ENCODE assay signal across 22 cellular contexts in the genomic region with DNA sequence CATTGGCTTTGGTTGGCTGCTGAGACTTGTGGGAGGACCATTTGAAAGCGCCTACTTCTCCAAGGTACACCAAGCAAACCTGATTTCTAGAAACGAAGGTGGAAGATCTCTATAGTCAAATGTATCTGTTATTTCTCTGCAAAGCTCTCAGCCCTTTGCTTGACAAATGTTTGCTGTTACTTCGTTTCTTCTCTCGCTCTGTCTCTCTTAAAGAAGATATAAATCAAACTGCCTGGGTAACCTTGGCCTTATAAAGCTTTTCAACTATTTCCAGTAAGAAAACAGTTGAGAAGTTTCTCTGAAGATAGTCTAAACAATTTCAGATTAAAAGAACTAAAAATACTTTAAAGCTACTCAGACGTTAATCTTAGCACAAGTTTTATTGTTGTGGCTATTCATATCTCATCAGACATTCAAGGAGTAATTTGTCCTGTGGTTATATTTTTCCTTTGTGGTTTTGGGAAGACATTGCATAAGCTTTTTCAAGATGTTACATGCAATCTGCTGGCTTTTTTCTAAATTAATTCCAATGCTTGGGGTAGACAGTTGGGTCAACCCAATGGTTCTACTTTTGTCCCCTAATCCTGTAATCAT. TPM values are rescaled to one million over a fixed set of nuclear protein-coding genes. Genes with fewer than 3 reads are reported as not detected.
DNase-seq lines count a peak whose midpoint lies in the region; ATAC-seq and TF ChIP-seq lines count a peak whose summit lies in the region.
"Had no signal": no experiment of that assay in that cellular context is flagged by ENCODE, and none has a peak within 500 bp of the region (broad histone marks: within the 10 kb centered on the region; RNA-seq: fewer than 3 reads in every experiment).

No MANE protein-coding gene starts in this region.

- TF ChIP-seq EP300 in sigmoid colon (IDR thresholded peaks at IDR 0.05) = no peak

- peaks cover 39% of the 10 kb centered on the region for H3K4me1 Mint-ChIP-seq in activated T-helper 1 cell treated with anti-CD3 and anti-CD28 coated beads, Interleukin-12 subunit alpha, Interleukin-12 subunit beta, Interleukin-2, Interleukin-4 antibody, amounts not matched to agents 30 ng/mL and 10 ng/mL and 1 ng/mL, durations not matched to agents 14 hours and 24 hours and 36 hours (ENCODE audit: low read depth)

- ATAC-seq in HG02678 (IDR thresholded peaks at IDR 0.05; ENCODE audit: unreplicated experiment) (no peak), HG03571 (IDR thresholded peaks at IDR 0.05; ENCODE audit: unreplicated experiment) (no peak)
- ATAC-seq: GM23338, left ventricle myocardium superior, right lobe of liver had no signal

- H3K27ac ChIP-seq in sigmoid colon (peak overlapping the region in 3 of 4 donors; percentile 63 to 96 (median 93)), spleen (no peak overlapping the region)
- H3K27ac ChIP-seq: C4-2B, right lobe of liver had no signal

- H3K27me3 Mint-ChIP-seq in activated T-helper 1 cell treated with anti-CD3 and anti-CD28 coated beads, Interleukin-12 subunit alpha, Interleukin-12 subunit beta, Interleukin-2, Interleukin-4 antibody, amounts not matched to agents 30 ng/mL and 10 ng/mL and 1 ng/mL, durations not matched to agents 14 hours and 24 hours and 36 hours (ENCODE audit: insufficient read depth) = peaks cover 37% of the 10 kb centered on the region

- H3K9me3 Mint-ChIP-seq in activated T-helper 1 cell treated with anti-CD3 and anti-CD28 coated beads, Interleukin-12 subunit alpha, Interleukin-12 subunit beta, Interleukin-2, Interleukin-4 antibody, amounts not matched to agents 30 ng/mL and 10 ng/mL and 1 ng/mL, durations not matched to agents 14 hours and 24 hours and 36 hours = no peaks in the 10 kb centered on the region

- H3K27me3 ChIP-seq in sigmoid colon (peaks cover 0 to 7% (median 0%) of the 10 kb centered on the region in 3 donors), spleen (replicated peaks in 1 of 7) (peaks cover 0 to 52% (median 37%) of the 10 kb centered on the region in 7 donors)
- H3K27me3 ChIP-seq: right lobe of liver had no signal

- no peak for TF ChIP-seq POLR2A in sigmoid colon (IDR thresholded peaks at IDR 0.05)
- TF ChIP-seq POLR2A in spleen (IDR thresholded peaks at IDR 0.05) = no peak

- 38 to 62% methylated on average over 5 of the region's 5 CpGs for WGBS in sigmoid colon, 2 donors
- WGBS in spleen, 5 donors = 35 to 53% (median 45%) methylated on average over 5 of the region's 5 CpGs

- no peak overlapping the region for H3K4me3 ChIP-seq in fibroblast of the aortic adventitia (ENCODE audit: low read depth, low read length)
- H3K4me3 ChIP-seq in sigmoid colon = no peak overlapping the region
- H3K4me3 ChIP-seq in spleen = no peak overlapping the region
- H3K4me3 ChIP-seq: GM23338, right lobe of liver had no signal

- H3K9me3 ChIP-seq in sigmoid colon (no peaks in the 10 kb centered on the region), spleen (no peaks in the 10 kb centered on the region)
- H3K9me3 ChIP-seq: right lobe of liver had no signal

- DNase-seq in ELR (ENCODE audit: low read depth) = peak; percentile 29
- DNase-seq in activated T-helper 1 cell treated with anti-CD3 and anti-CD28 coated beads, Interleukin-12 subunit alpha, Interleukin-12 subunit beta, Interleukin-2, Interleukin-4 antibody, amounts not matched to agents 30 ng/mL and 10 ng/mL and 1 ng/mL, durations not matched to agents 14 hours and 24 hours and 36 hours (ENCODE audit: low spot score) = no peak
- DNase-seq in fibroblast of the aortic adventitia (ENCODE audit: low read depth) = peak; percentile 66
- no peak for DNase-seq in sigmoid colon
- no peak for DNase-seq in spleen
- DNase-seq in NCI-H748 treated with DMSO at 0.1 percent for 48 hours (lab: John Stamatoyannopoulos, UW) = no peak
- DNase-seq: activated CD4-positive, alpha-beta T cell treated with anti-CD3 and anti-CD28 coated beads for 1 hour; activated CD8-positive, alpha-beta memory T cell treated with anti-CD3 and anti-CD28 coated beads, Interleukin-2, amount 50 U/mL, for 4 hours; activated naive CD4-positive, alpha-beta T cell treated with anti-CD3 and anti-CD28 coated beads, Interleukin-2, amount 50 U/mL, for 16 hours; DMS79 treated with DMSO at 0.1 percent for 48 hours; hippocampal formation; left ventricle myocardium superior; NCI-H187 treated with DMSO at 0.1 percent for 48 hours; NCI-H69; right lobe of liver; stimulated activated CD4-positive, alpha-beta T cell treated with anti-CD3 and anti-CD28 coated beads, Interleukin-4, amount 100 ng/mL, for 4 hours; T-helper 1 cell had no signal

- H3K36me3 ChIP-seq in sigmoid colon = peaks cover 0 to 10% (median 0%) of the 10 kb centered on the region in 4 donors
- no peaks in the 10 kb centered on the region for H3K36me3 ChIP-seq in spleen
- H3K36me3 ChIP-seq: right lobe of liver had no signal

- peaks cover 0 to 59% (median 49%) of the 10 kb centered on the region in 4 donors for H3K4me1 ChIP-seq in sigmoid colon
- peaks cover 8 to 46% (median 32%) of the 10 kb centered on the region in 6 donors for H3K4me1 ChIP-seq in spleen

- peaks cover 6% of the 10 kb centered on the region for H3K36me3 Mint-ChIP-seq in activated T-helper 1 cell treated with anti-CD3 and anti-CD28 coated beads, Interleukin-12 subunit alpha, Interleukin-12 subunit beta, Interleukin-2, Interleukin-4 antibody, amounts not matched to agents 30 ng/mL and 10 ng/mL and 1 ng/mL, durations not matched to agents 14 hours and 24 hours and 36 hours (ENCODE audit: low read depth)

- intact Hi-C loops in activated T-helper 1 cell treated with anti-CD3 and anti-CD28 coated beads, Interleukin-12 subunit alpha, Interleukin-12 subunit beta, Interleukin-2, Interleukin-4 antibody, amounts not matched to agents 30 ng/mL and 10 ng/mL and 1 ng/mL, durations not matched to agents 14 hours and 24 hours and 36 hours (cut with micrococcal nuclease) = loop anchor here (5.0 kb wide), 1 partner anchor 319 kb away; the partner anchor contains the start of genes NOA1 and POLR2B
- intact Hi-C loops in sigmoid colon (cut with DNase I) = loop anchor here (1.0 to 10.0 kb wide), 4 partner anchors 36 to 249 kb away; partner anchors contain the start of genes PAICS, PPAT and REST
- intact Hi-C loops in spleen (cut with DNase I; ENCODE audit: low total_unique reads) = no loop called here

- H3K27ac Mint-ChIP-seq in activated T-helper 1 cell treated with anti-CD3 and anti-CD28 coated beads, Interleukin-12 subunit alpha, Interleukin-12 subunit beta, Interleukin-2, Interleukin-4 antibody, amounts not matched to agents 30 ng/mL and 10 ng/mL and 1 ng/mL, durations not matched to agents 14 hours and 24 hours and 36 hours = no peak overlapping the region
- H3K27ac Mint-ChIP-seq: GM23338 had no signal

- H3K4me3 Mint-ChIP-seq in activated T-helper 1 cell treated with anti-CD3 and anti-CD28 coated beads, Interleukin-12 subunit alpha, Interleukin-12 subunit beta, Interleukin-2, Interleukin-4 antibody, amounts not matched to agents 30 ng/mL and 10 ng/mL and 1 ng/mL, durations not matched to agents 14 hours and 24 hours and 36 hours = peak overlapping the region; percentile 0
- H3K4me3 Mint-ChIP-seq: GM23338 had no signal

- TF ChIP-seq CTCF in fibroblast of the aortic adventitia (IDR thresholded peaks at IDR 0.05; ENCODE audit: insufficient read depth, low read length) (no peak), sigmoid colon (IDR thresholded peaks at IDR 0.05) (no peak), spleen (IDR thresholded peaks at IDR 0.05 in 8 of 11, conservative IDR thresholded peaks at IDR 0.05 in 3 of 11) (no peak)

RNA-seq across cellular contexts. Expression of gene HOPX, which starts 22.6 kb away (rescaled TPM):
- total RNA-seq in activated T-helper 1 cell treated with anti-CD3 and anti-CD28 coated beads, Interleukin-12 subunit alpha, Interleukin-12 subunit beta, Interleukin-2, Interleukin-4 antibody, amounts not matched to agents 30 ng/mL and 10 ng/mL and 1 ng/mL, durations not matched to agents 14 hours and 24 hours and 36 hours = 121 and 128 TPM in 2 replicates
- 0.36 TPM in 1 of 2 replicates, not detected in the other for total RNA-seq in fibroblast of the aortic adventitia (ENCODE audit: low replicate concordance)
- 10 to 100 TPM; 24.7 to 57.9 (median 47.1) TPM for total RNA-seq in sigmoid colon
- polyA plus RNA-seq in sigmoid colon = 1 to 10 TPM; 2.5 to 6.6 (median 6.4) TPM
- 10 to 100 TPM in 2 of 7 donors, 1 to 10 TPM in 5; 6.0 to 26.0 (median 8.0) TPM for total RNA-seq in spleen
- 10 to 100 TPM in 1 of 3 donors, 1 to 10 TPM in 2; 6.0 to 16.4 (median 8.8) TPM for polyA plus RNA-seq in spleen
- total RNA-seq: epithelial cell of proximal tubule, GM23338 had no signal
- polyA plus RNA-seq: GM23338 had no signal

Comparison
In these comparisons a context has a peak if more than half of its experiments do, and no peak if none do; other contexts are left out.
1. DNase-seq: peak in ELR (single experiment) and fibroblast of the aortic adventitia (single experiment); none in activated T-helper 1 cell treated with anti-CD3 and anti-CD28 coated beads, Interleukin-12 subunit alpha, Interleukin-12 subunit beta, Interleukin-2, Interleukin-4 antibody, amounts not matched to agents 30 ng/mL and 10 ng/mL and 1 ng/mL, durations not matched to agents 14 hours and 24 hours and 36 hours (single experiment), sigmoid colon (single experiment), spleen (single experiment) and NCI-H748 treated with DMSO at 0.1 percent for 48 hours (single experiment).
2. H3K27ac ChIP-seq: peak in sigmoid colon (3 of 4); none in spleen (0 of 8).